1 cellular context compared by ENCODE assay signal in genomic region chr10:104323721-104324686, GRCh38.
TF ChIP-seq lines count a peak whose summit lies in the region.

No MANE protein-coding gene starts in this region.

TF ChIP-seq in H1, 55 proteins besides CTCF, POLR2A, EP300 and RAD21 (continued from another document):
- TF ChIP-seq SIX5 (IDR thresholded peaks at IDR 0.05; ENCODE audit: low read depth, low read length): no peak
